Comparison of ENCODE assay signal across 1 cellular context in the genomic region with DNA sequence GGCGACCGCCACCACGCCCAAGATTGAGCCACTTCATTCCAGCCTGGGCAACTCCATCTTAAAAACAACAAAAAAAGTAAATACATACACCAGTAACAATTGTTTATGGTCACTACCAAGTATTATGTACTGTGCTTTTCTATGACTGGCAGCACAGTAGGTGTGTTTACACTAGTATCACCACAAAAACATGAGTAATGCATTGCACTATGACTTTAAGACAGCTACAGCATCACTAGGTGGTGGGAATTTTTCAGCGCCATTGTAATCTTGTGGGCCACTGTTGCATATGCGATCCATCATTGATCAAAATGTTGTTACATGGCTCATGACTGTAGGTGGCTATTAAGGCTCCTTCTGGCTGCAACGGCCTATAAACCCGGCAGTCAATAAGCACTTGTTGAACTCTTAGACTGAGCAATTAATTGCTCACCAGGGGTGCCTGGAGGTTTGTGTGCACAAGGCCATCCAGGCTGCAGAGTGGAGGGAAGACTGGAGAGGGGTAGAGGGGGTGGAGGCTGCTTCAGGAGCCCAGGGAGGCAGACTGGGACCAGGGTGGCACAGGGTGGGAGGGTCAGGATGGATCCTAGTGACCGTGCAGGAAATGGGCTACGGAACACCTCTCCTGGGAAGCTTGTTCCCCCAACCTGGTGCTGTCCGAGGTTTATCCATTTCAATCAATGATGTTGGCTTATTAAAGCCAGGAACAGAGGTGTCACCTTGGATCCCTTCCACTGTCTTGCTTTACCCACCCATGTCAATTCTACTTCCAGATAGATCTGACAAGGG.
A peak's percentile ranks its signal among the peaks of the same experiment; 100 is the strongest.
TF ChIP-seq lines count a peak whose summit lies in the region.

No MANE protein-coding gene starts in this region.

TF ChIP-seq in HepG2, 621 proteins besides CTCF, POLR2A, EP300 and RAD21 (continued from another document):
- TF ChIP-seq, protein P1, sequence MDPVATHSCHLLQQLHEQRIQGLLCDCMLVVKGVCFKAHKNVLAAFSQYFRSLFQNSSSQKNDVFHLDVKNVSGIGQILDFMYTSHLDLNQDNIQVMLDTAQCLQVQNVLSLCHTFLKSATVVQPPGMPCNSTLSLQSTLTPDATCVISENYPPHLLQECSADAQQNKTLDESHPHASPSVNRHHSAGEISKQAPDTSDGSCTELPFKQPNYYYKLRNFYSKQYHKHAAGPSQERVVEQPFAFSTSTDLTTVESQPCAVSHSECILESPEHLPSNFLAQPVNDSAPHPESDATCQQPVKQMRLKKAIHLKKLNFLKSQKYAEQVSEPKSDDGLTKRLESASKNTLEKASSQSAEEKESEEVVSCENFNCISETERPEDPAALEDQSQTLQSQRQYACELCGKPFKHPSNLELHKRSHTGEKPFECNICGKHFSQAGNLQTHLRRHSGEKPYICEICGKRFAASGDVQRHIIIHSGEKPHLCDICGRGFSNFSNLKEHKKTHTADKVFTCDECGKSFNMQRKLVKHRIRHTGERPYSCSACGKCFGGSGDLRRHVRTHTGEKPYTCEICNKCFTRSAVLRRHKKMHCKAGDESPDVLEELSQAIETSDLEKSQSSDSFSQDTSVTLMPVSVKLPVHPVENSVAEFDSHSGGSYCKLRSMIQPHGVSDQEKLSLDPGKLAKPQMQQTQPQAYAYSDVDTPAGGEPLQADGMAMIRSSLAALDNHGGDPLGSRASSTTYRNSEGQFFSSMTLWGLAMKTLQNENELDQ (CRISPR knock-in tag; IDR thresholded peaks at IDR 0.05; ENCODE audit: borderline replicate concordance) = no peak
- TF ChIP-seq KLF6 (CRISPR knock-in tag; IDR thresholded peaks at IDR 0.05) = no peak
- TF ChIP-seq ZBTB43 (CRISPR knock-in tag; conservative IDR thresholded peaks at IDR 0.05) = no peak
- no peak for TF ChIP-seq RFX5 (IDR thresholded peaks at IDR 0.05; ENCODE audit: low read depth, low read length)
- TF ChIP-seq MIXL1 (CRISPR knock-in tag; IDR thresholded peaks at IDR 0.05) = 0 out of 2 replicates have a peak, but pooled peaks have one; percentile 19
- no peak for TF ChIP-seq KDM4B (CRISPR knock-in tag; IDR thresholded peaks at IDR 0.05)
- no peak for TF ChIP-seq RNF2 (conservative IDR thresholded peaks at IDR 0.05; ENCODE audit: low read depth)
- no peak for TF ChIP-seq ATF7-NPFF (CRISPR knock-in tag; IDR thresholded peaks at IDR 0.05; ENCODE audit: low read depth)
- no peak for TF ChIP-seq AKNA (CRISPR knock-in tag; IDR thresholded peaks at IDR 0.05; ENCODE audit: borderline replicate concordance)
- TF ChIP-seq ZKSCAN1 (IDR thresholded peaks at IDR 0.05; ENCODE audit: low read length) = 0 out of 2 replicates have a peak, but pooled peaks have one; percentile 49
- TF ChIP-seq AFF4 (CRISPR knock-in tag; IDR thresholded peaks at IDR 0.05) = no peak
- no peak for TF ChIP-seq GFI1 (CRISPR knock-in tag; IDR thresholded peaks at IDR 0.05; ENCODE audit: borderline replicate concordance)
- no peak for TF ChIP-seq NCOR1 (IDR thresholded peaks at IDR 0.05; ENCODE audit: borderline replicate concordance, low read length)
- no peak for TF ChIP-seq SPEN (CRISPR knock-in tag; IDR thresholded peaks at IDR 0.05; ENCODE audit: low read depth)
- no peak for TF ChIP-seq JUN (CRISPR knock-in tag; IDR thresholded peaks at IDR 0.05)
- no peak for TF ChIP-seq YEATS2 (CRISPR knock-in tag; IDR thresholded peaks at IDR 0.05; ENCODE audit: borderline replicate concordance)
- TF ChIP-seq SAP130 (CRISPR knock-in tag; IDR thresholded peaks at IDR 0.05; ENCODE audit: low read depth) = no peak
- TF ChIP-seq ZNF20 (CRISPR knock-in tag; IDR thresholded peaks at IDR 0.05) = no peak
- TF ChIP-seq KLF15 (CRISPR knock-in tag; IDR thresholded peaks at IDR 0.05; ENCODE audit: borderline replicate concordance) = no peak
- TF ChIP-seq ZMYM3 (CRISPR knock-in tag; IDR thresholded peaks at IDR 0.05) = peak; percentile 37; the same call in 1 of the 2 replicates
